Comparison of ENCODE assay signal across 1 cellular context in the genomic region with DNA sequence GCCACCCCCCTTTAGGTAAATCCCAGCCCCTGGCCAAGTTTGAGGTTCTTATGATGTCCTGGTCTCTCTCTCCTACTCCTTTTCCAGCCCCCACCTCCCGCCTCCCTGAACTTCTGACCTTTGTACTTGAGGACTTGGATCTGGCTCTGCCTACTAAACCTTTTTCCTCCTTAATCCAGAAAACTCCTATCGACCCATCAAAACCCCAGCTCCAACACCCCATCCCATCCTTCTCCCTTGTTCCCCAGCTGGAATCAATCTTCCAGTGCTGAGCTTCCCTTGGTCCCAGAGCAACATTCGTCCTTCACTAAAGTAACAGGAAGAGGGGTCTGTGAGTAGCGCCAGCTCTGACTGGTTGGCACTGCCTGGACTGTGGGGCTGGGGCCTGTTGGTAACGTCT.
TF ChIP-seq lines count a peak whose summit lies in the region.

No MANE protein-coding gene starts in this region.

TF ChIP-seq in K562, 482 proteins besides CTCF, POLR2A, EP300 and RAD21:
- no peak for TF ChIP-seq CHD2 (IDR thresholded peaks at IDR 0.05; ENCODE audit: low read depth, low read length)
- no peak for TF ChIP-seq ZBTB11 (CRISPR knock-in tag; IDR thresholded peaks at IDR 0.05)
- no peak for TF ChIP-seq SMAD1 (IDR thresholded peaks at IDR 0.05; ENCODE audit: low read depth, low read length, partially characterized antibody)
- TF ChIP-seq, protein P1, sequence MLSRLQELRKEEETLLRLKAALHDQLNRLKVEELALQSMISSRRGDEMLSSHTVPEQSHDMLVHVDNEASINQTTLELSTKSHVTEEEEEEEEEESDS (CRISPR knock-in tag; IDR thresholded peaks at IDR 0.05) = no peak
- TF ChIP-seq ZNF253 (CRISPR knock-in tag; conservative IDR thresholded peaks at IDR 0.05) = no peak
- TF ChIP-seq RFX1 (IDR thresholded peaks at IDR 0.05) = no peak
- TF ChIP-seq, protein P2, sequence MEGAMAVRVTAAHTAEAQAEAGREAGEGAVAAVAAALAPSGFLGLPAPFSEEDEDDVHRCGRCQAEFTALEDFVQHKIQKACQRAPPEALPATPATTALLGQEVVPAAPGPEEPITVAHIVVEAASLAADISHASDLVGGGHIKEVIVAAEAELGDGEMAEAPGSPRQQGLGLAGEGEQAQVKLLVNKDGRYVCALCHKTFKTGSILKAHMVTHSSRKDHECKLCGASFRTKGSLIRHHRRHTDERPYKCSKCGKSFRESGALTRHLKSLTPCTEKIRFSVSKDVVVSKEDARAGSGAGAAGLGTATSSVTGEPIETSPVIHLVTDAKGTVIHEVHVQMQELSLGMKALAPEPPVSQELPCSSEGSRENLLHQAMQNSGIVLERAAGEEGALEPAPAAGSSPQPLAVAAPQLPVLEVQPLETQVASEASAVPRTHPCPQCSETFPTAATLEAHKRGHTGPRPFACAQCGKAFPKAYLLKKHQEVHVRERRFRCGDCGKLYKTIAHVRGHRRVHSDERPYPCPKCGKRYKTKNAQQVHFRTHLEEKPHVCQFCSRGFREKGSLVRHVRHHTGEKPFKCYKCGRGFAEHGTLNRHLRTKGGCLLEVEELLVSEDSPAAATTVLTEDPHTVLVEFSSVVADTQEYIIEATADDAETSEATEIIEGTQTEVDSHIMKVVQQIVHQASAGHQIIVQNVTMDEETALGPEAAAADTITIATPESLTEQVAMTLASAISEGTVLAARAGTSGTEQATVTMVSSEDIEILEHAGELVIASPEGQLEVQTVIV (CRISPR knock-in tag; IDR thresholded peaks at IDR 0.05; ENCODE audit: borderline replicate concordance) = no peak
- TF ChIP-seq RBBP5 (IDR thresholded peaks at IDR 0.05; ENCODE audit: borderline replicate concordance, insufficient read depth, low read length, poor library complexity, severe bottlenecking) = no peak
- no peak for TF ChIP-seq MAFG (tag; conservative IDR thresholded peaks at IDR 0.05)
- TF ChIP-seq GMEB1 (CRISPR knock-in tag; IDR thresholded peaks at IDR 0.05) = no peak
- no peak for TF ChIP-seq MEIS2 (IDR thresholded peaks at IDR 0.05; ENCODE audit: partially characterized antibody)
- TF ChIP-seq, protein P3, sequence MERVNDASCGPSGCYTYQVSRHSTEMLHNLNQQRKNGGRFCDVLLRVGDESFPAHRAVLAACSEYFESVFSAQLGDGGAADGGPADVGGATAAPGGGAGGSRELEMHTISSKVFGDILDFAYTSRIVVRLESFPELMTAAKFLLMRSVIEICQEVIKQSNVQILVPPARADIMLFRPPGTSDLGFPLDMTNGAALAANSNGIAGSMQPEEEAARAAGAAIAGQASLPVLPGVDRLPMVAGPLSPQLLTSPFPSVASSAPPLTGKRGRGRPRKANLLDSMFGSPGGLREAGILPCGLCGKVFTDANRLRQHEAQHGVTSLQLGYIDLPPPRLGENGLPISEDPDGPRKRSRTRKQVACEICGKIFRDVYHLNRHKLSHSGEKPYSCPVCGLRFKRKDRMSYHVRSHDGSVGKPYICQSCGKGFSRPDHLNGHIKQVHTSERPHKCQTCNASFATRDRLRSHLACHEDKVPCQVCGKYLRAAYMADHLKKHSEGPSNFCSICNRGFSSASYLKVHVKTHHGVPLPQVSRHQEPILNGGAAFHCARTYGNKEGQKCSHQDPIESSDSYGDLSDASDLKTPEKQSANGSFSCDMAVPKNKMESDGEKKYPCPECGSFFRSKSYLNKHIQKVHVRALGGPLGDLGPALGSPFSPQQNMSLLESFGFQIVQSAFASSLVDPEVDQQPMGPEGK (CRISPR knock-in tag; IDR thresholded peaks at IDR 0.05; ENCODE audit: borderline replicate concordance) = no peak
- TF ChIP-seq, protein P4, sequence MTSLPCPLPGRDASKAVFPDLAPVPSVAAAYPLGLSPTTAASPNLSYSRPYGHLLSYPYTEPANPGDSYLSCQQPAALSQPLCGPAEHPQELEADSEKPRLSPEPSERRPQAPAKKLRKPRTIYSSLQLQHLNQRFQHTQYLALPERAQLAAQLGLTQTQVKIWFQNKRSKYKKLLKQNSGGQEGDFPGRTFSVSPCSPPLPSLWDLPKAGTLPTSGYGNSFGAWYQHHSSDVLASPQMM (CRISPR knock-in tag; IDR thresholded peaks at IDR 0.05) = no peak
- TF ChIP-seq CHCHD3 (CRISPR knock-in tag; IDR thresholded peaks at IDR 0.05) = no peak
- TF ChIP-seq CREM (IDR thresholded peaks at IDR 0.05; ENCODE audit: low read depth) = no peak
